1 cellular context compared by ENCODE assay signal in the genomic region with DNA sequence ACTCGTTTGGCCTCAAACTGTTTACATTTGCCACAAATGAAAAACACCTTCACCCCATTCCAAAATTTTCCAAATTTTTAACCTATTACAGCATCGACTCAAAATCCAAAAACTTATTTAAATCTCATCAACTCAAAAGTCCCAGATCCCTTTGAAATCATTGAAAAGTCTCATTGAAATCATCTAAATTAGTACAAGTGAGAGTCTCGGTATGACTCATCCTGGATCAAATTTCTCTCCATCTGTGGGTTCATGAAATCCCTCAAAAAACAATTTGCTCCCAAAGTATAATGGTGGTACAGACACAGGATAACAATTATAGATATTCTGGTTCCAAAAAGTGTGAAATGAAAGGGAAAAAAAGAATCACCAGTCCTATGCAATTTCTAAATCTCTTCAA.
A peak's percentile ranks its signal among the peaks of the same experiment; 100 is the strongest.
TF ChIP-seq lines count a peak whose summit lies in the region.

No MANE protein-coding gene starts in this region.

TF ChIP-seq in HEK293, 187 proteins besides CTCF, POLR2A, EP300 and RAD21 (continued from another document):
- TF ChIP-seq, protein P1, sequence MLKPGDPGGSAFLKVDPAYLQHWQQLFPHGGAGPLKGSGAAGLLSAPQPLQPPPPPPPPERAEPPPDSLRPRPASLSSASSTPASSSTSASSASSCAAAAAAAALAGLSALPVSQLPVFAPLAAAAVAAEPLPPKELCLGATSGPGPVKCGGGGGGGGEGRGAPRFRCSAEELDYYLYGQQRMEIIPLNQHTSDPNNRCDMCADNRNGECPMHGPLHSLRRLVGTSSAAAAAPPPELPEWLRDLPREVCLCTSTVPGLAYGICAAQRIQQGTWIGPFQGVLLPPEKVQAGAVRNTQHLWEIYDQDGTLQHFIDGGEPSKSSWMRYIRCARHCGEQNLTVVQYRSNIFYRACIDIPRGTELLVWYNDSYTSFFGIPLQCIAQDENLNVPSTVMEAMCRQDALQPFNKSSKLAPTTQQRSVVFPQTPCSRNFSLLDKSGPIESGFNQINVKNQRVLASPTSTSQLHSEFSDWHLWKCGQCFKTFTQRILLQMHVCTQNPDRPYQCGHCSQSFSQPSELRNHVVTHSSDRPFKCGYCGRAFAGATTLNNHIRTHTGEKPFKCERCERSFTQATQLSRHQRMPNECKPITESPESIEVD (tag by site-specific recombination; IDR thresholded peaks at IDR 0.05): peak; percentile 66; the same call in 1 of the 2 replicates
- TF ChIP-seq YY2 (tag by site-specific recombination; IDR thresholded peaks at IDR 0.05) (no peak), ZNF677 (tag by site-specific recombination; IDR thresholded peaks at IDR 0.05) (no peak), ZNF776 (tag by site-specific recombination; IDR thresholded peaks at IDR 0.05; ENCODE audit: borderline replicate concordance) (no peak), GFI1B (tag by site-specific recombination; IDR thresholded peaks at IDR 0.05) (no peak), ZNF664 (tag by site-specific recombination; IDR thresholded peaks at IDR 0.05) (no peak)
- TF ChIP-seq, protein P2, sequence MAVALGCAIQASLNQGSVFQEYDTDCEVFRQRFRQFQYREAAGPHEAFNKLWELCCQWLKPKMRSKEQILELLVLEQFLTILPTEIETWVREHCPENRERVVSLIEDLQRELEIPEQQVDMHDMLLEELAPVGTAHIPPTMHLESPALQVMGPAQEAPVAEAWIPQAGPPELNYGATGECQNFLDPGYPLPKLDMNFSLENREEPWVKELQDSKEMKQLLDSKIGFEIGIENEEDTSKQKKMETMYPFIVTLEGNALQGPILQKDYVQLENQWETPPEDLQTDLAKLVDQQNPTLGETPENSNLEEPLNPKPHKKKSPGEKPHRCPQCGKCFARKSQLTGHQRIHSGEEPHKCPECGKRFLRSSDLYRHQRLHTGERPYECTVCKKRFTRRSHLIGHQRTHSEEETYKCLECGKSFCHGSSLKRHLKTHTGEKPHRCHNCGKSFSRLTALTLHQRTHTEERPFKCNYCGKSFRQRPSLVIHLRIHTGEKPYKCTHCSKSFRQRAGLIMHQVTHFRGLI (tag by site-specific recombination; IDR thresholded peaks at IDR 0.05): no peak
